Comparison of ENCODE assay signal across 24 cellular contexts in genomic region chr1:192133350-192133950, GRCh38. TPM values are rescaled to one million over a fixed set of nuclear protein-coding genes. Genes with fewer than 3 reads are reported as not detected.
A peak's percentile ranks its signal among the peaks of the same experiment; 100 is the strongest.
DNase-seq lines count a peak whose midpoint lies in the region; ATAC-seq, FAIRE-seq and TF ChIP-seq lines count a peak whose summit lies in the region.
"Had no signal": no experiment of that assay in that cellular context is flagged by ENCODE, and none has a peak within 500 bp of the region (broad histone marks: within the 10 kb centered on the region; RNA-seq: fewer than 3 reads in every experiment).

No MANE protein-coding gene starts in this region.

- H3K36me3 ChIP-seq in BE2C = no peaks in the 10 kb centered on the region
- H3K36me3 ChIP-seq: left lung, vagina had no signal

- no peak overlapping the region for H3K4me3 ChIP-seq in epithelial cell of esophagus (ENCODE audit: low read length)
- H3K4me3 ChIP-seq in BE2C (ENCODE audit: low read depth, low read length) = no peak overlapping the region
- H3K4me3 ChIP-seq: left lung, psoas muscle, vagina had no signal

- TF ChIP-seq CTCF in D721Med (IDR thresholded peaks at IDR 0.05; ENCODE audit: insufficient read depth, missing control alignments) (no peak), epithelial cell of esophagus (IDR thresholded peaks at IDR 0.05; ENCODE audit: insufficient read depth, low read depth, low read length, missing control alignments) (no peak), BE2C (IDR thresholded peaks at IDR 0.05; ENCODE audit: low read depth, low read length) (no peak)

- no peaks in the 10 kb centered on the region; the same call in 1 of the 2 replicates for H3K9me3 ChIP-seq in BE2C
- H3K9me3 ChIP-seq: left lung, psoas muscle, vagina had no signal

- no peaks in the 10 kb centered on the region for H3K4me1 ChIP-seq in BE2C
- H3K4me1 ChIP-seq: left lung, psoas muscle, vagina had no signal

- no peak for ATAC-seq in HG02588 (IDR thresholded peaks at IDR 0.05; ENCODE audit: unreplicated experiment)
- ATAC-seq: CD8-positive, alpha-beta T cell; left lung; psoas muscle; Right ventricle myocardium inferior; T-cell had no signal

- no peak for DNase-seq in D721Med (ENCODE audit: insufficient read length, low spot score)
- DNase-seq in RKO (ENCODE audit: low spot score) = peak; percentile 59
- peak; percentile 74 for DNase-seq in epithelial cell of esophagus (ENCODE audit: low read depth)
- DNase-seq in lung microvascular endothelial cell (ENCODE audit: low read depth in 2 of 2) = peak; percentile 9 to 52
- no peak for DNase-seq in stimulated activated CD4-positive, alpha-beta T cell treated with anti-CD3 and anti-CD28 coated beads, Interleukin-4, amount 100 ng/mL, for 24 hours
- DNase-seq in BE2C = no peak
- DNase-seq in NCI-H510A treated with DMSO at 0.1 percent for 48 hours (lab: John Stamatoyannopoulos, UW) = no peak
- DNase-seq: activated CD4-positive, alpha-beta T cell treated with anti-CD3 and anti-CD28 coated beads, Interleukin-2, amount 10 ng/mL, durations not matched to agents 7 days and 5 days; activated CD8-positive, alpha-beta memory T cell treated with anti-CD3 and anti-CD28 coated beads, Interleukin-2, amount 50 U/mL, for 4 hours; activated naive CD4-positive, alpha-beta T cell treated with Interleukin-2 at 50 U/mL for 16 hours; aorta; CD8-positive, alpha-beta T cell; endodermal cell; KG1; left lung; NCI-H2029 treated with DMSO at 0.1 percent for 48 hours; NCI-H524; psoas muscle; stimulated activated CD4-positive, alpha-beta T cell treated with anti-CD3 and anti-CD28 coated beads, Interleukin-4, amount 100 ng/mL, for 4 hours; T-cell had no signal

- FAIRE-seq in D721Med (lab: Jason Lieb, UNC) = peak; percentile 60

- H3K27me3 ChIP-seq in BE2C = no peaks in the 10 kb centered on the region
- H3K27me3 ChIP-seq: left lung, vagina had no signal

RNA-seq across cellular contexts. Expression of gene RGS18, which starts 24.8 kb away (rescaled TPM):
- not detected in 2 replicates for total RNA-seq in lung microvascular endothelial cell
- polyA plus RNA-seq in BE2C (2012; ENCODE audit: insufficient read depth, insufficient read length, low read depth) = not detected
- total RNA-seq: endodermal cell had no signal
- polyA plus RNA-seq: neural cell had no signal

Comparison
In these comparisons a context has a peak if more than half of its experiments do, and no peak if none do; other contexts are left out.
1. DNase-seq: peak in RKO (single experiment), epithelial cell of esophagus (single experiment) and lung microvascular endothelial cell (2 of 2); none in D721Med (single experiment), stimulated activated CD4-positive, alpha-beta T cell treated with anti-CD3 and anti-CD28 coated beads, Interleukin-4, amount 100 ng/mL, for 24 hours (single experiment), BE2C (single experiment) and NCI-H510A treated with DMSO at 0.1 percent for 48 hours (single experiment).